Comparison of ENCODE assay signal across 9 cellular contexts in the genomic region with DNA sequence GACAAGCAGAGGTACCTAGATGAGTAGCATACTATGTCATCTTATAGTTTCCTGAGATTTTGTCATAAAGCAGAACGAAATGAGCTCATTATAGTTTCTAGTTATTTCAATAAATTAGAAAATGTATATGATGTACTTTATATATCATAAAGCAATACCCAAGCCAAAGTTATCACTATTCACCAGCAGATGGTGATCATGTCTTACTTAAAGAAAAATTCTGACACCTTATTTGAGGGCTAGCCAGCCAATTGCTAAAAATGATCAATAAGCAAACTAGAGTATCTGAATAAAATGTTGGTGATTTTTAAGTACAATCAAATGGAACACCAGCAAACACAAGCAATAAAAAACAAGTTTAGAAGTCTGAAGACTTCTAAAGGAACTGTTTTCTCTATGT. TPM values are rescaled to one million over a fixed set of nuclear protein-coding genes. Genes with fewer than 3 reads are reported as not detected.
A peak's percentile ranks its signal among the peaks of the same experiment; 100 is the strongest.
DNase-seq lines count a peak whose midpoint lies in the region; ATAC-seq and TF ChIP-seq lines count a peak whose summit lies in the region.
"Had no signal": no experiment of that assay in that cellular context is flagged by ENCODE, and none has a peak within 500 bp of the region (broad histone marks: within the 10 kb centered on the region; RNA-seq: fewer than 3 reads in every experiment).

No MANE protein-coding gene starts in this region.

- TF ChIP-seq EP300 in ovary (IDR thresholded peaks at IDR 0.05), result no peak

- DNase-seq in natural killer cell (no peak), NCI-H345 (lab: John Stamatoyannopoulos, UW) (peak; percentile 8), epithelial cell of esophagus (ENCODE audit: low read depth) (peak; percentile 27), Calu3 (no peak), retina (no peak), ovary (no peak), midbrain (lab: John Stamatoyannopoulos, UW) (no peak)
- DNase-seq in natural killer cell treated with Interleukin-12 subunit alpha and Interleukin-12 subunit beta and Interleukin-15 and Interleukin-18, amount 100 ng/mL, for 72 hours (ENCODE audit: low spot score), result no peak
- DNase-seq: activated naive CD4-positive, alpha-beta T cell treated with anti-CD3 and anti-CD28 coated beads, Interleukin-2, amount 10 ng/mL, durations not matched to agents 7 days and 5 days had no signal

- intact Hi-C loops in natural killer cell (cut with micrococcal nuclease), result loop anchor here (1.0 kb wide), 1 partner anchor 224 kb away; no protein-coding TSS in a partner anchor
- intact Hi-C loops in Calu3 (cut with micrococcal nuclease; ENCODE audit: unreplicated experiment), result loop anchor here (1.0 to 5.0 kb wide), 2 partner anchors 224 to 271 kb away; no protein-coding TSS in a partner anchor
- intact Hi-C loops in ovary (cut with DNase I), result no loop called here

- H3K4me1 ChIP-seq in ovary (ENCODE audit: insufficient read depth), result peaks cover 7% of the 10 kb centered on the region

- no peak overlapping the region for H3K27ac ChIP-seq in ovary

- H3K36me3 ChIP-seq in ovary, result no peaks in the 10 kb centered on the region

- H3K4me3 Mint-ChIP-seq in natural killer cell (no peak overlapping the region), Calu3 (ENCODE audit: low read depth, unreplicated experiment) (no peak overlapping the region)
- H3K4me3 Mint-ChIP-seq in natural killer cell treated with Interleukin-12 subunit alpha and Interleukin-12 subunit beta and Interleukin-15 and Interleukin-18, amount 100 ng/mL, for 72 hours, result no peak overlapping the region
- H3K4me3 Mint-ChIP-seq: activated naive CD4-positive, alpha-beta T cell treated with anti-CD3 and anti-CD28 coated beads, Interleukin-2, amount 10 ng/mL, durations not matched to agents 7 days and 5 days had no signal

- no peaks in the 10 kb centered on the region for H3K9me3 Mint-ChIP-seq in natural killer cell
- H3K9me3 Mint-ChIP-seq in natural killer cell treated with Interleukin-12 subunit alpha and Interleukin-12 subunit beta and Interleukin-15 and Interleukin-18, amount 100 ng/mL, for 72 hours, result no peaks in the 10 kb centered on the region
- no peaks in the 10 kb centered on the region for H3K9me3 Mint-ChIP-seq in Calu3 (ENCODE audit: low read depth, unreplicated experiment)
- H3K9me3 Mint-ChIP-seq: activated naive CD4-positive, alpha-beta T cell treated with anti-CD3 and anti-CD28 coated beads, Interleukin-2, amount 10 ng/mL, durations not matched to agents 7 days and 5 days had no signal

- H3K27ac Mint-ChIP-seq in natural killer cell (peak overlapping the region in 1 of 2 donors; percentile 65), Calu3 (ENCODE audit: unreplicated experiment) (no peak overlapping the region)
- H3K27ac Mint-ChIP-seq in natural killer cell treated with Interleukin-12 subunit alpha and Interleukin-12 subunit beta and Interleukin-15 and Interleukin-18, amount 100 ng/mL, for 72 hours, result no peak overlapping the region
- H3K27ac Mint-ChIP-seq: activated naive CD4-positive, alpha-beta T cell treated with anti-CD3 and anti-CD28 coated beads, Interleukin-2, amount 10 ng/mL, durations not matched to agents 7 days and 5 days had no signal

- no peak overlapping the region for H3K4me3 ChIP-seq in epithelial cell of esophagus (ENCODE audit: low read length)
- H3K4me3 ChIP-seq in ovary, result no peak overlapping the region

- H3K4me1 Mint-ChIP-seq in natural killer cell (peaks cover 47 to 50% of the 10 kb centered on the region in 2 donors), Calu3 (ENCODE audit: low read depth, unreplicated experiment) (peaks cover 1% of the 10 kb centered on the region)
- H3K4me1 Mint-ChIP-seq in natural killer cell treated with Interleukin-12 subunit alpha and Interleukin-12 subunit beta and Interleukin-15 and Interleukin-18, amount 100 ng/mL, for 72 hours (ENCODE audit: low read depth in 2 of 2), result peaks cover 22 to 25% of the 10 kb centered on the region in 2 donors

- no peaks in the 10 kb centered on the region for H3K9me3 ChIP-seq in ovary

- H3K27me3 Mint-ChIP-seq in natural killer cell (ENCODE audit: low read depth in 2 of 2), result no peaks in the 10 kb centered on the region
- no peaks in the 10 kb centered on the region for H3K27me3 Mint-ChIP-seq in natural killer cell treated with Interleukin-12 subunit alpha and Interleukin-12 subunit beta and Interleukin-15 and Interleukin-18, amount 100 ng/mL, for 72 hours
- no peaks in the 10 kb centered on the region for H3K27me3 Mint-ChIP-seq in Calu3 (ENCODE audit: unreplicated experiment)
- H3K27me3 Mint-ChIP-seq: activated naive CD4-positive, alpha-beta T cell treated with anti-CD3 and anti-CD28 coated beads, Interleukin-2, amount 10 ng/mL, durations not matched to agents 7 days and 5 days had no signal

- WGBS in ovary, 3 donors, result 87 to 89% (median 88%) methylated on average over 1 of the region's 1 CpG

- CTCF ChIA-PET in Calu3 (lab: Charles Lee), result interaction anchor here (1.3 kb wide), 1 partner anchor 218 kb away, joined by 7 read pairs; a partner anchor contains a TSS

- no peaks in the 10 kb centered on the region for H3K27me3 ChIP-seq in ovary

- no peak for ATAC-seq in natural killer cell
- ATAC-seq in natural killer cell treated with Interleukin-12 subunit alpha and Interleukin-12 subunit beta and Interleukin-15 and Interleukin-18, amount 100 ng/mL, for 72 hours, result no peak

- no TSS peak for BruUV-seq in Calu3 (replicated peaks; lab: Mats Ljungman, UMichigan)

- H3K36me3 Mint-ChIP-seq in natural killer cell (no peaks in the 10 kb centered on the region), Calu3 (ENCODE audit: insufficient read depth, unreplicated experiment) (no peaks in the 10 kb centered on the region)
- no peaks in the 10 kb centered on the region for H3K36me3 Mint-ChIP-seq in natural killer cell treated with Interleukin-12 subunit alpha and Interleukin-12 subunit beta and Interleukin-15 and Interleukin-18, amount 100 ng/mL, for 72 hours
- H3K36me3 Mint-ChIP-seq: activated naive CD4-positive, alpha-beta T cell treated with anti-CD3 and anti-CD28 coated beads, Interleukin-2, amount 10 ng/mL, durations not matched to agents 7 days and 5 days had no signal

- TF ChIP-seq CTCF in natural killer cell (IDR thresholded peaks at IDR 0.05) (peak; percentile 53), epithelial cell of esophagus (IDR thresholded peaks at IDR 0.05; ENCODE audit: insufficient read depth, low read depth, low read length, missing control alignments) (peak; percentile 33), Calu3 (IDR thresholded peaks at IDR 0.05; ENCODE audit: unreplicated experiment) (no peak), ovary (IDR thresholded peaks at IDR 0.05) (no peak)

- TF ChIP-seq POLR2A in ovary (IDR thresholded peaks at IDR 0.05), result no peak

RNA-seq across cellular contexts. Expression of a gene that starts 44.1 kb away (rescaled TPM):
- total RNA-seq in natural killer cell, result 100 to 1,000 TPM in 2 of 3 donors, 10 to 100 TPM in 1; 87.3 to 119 (median 110) TPM
- 10 to 100 TPM; 59.9 to 68.5 TPM for total RNA-seq in natural killer cell treated with Interleukin-12 subunit alpha and Interleukin-12 subunit beta and Interleukin-15 and Interleukin-18, amount 100 ng/mL, for 72 hours
- total RNA-seq in Calu3 (2022), result 68.5 and 76.4 TPM in 2 replicates
- 10 to 100 TPM; 63.3 to 89.2 (median 76.6) TPM for total RNA-seq in ovary
- polyA plus RNA-seq in ovary, result 10 to 100 TPM; 14.8 to 37.5 TPM

RNA-seq across cellular contexts. Expression of a gene that starts 44.5 kb away (rescaled TPM):
- total RNA-seq in natural killer cell (1 to 10 TPM; 4.8 to 5.7 (median 5.4) TPM), Calu3 (2022) (11.7 and 12.9 TPM in 2 replicates), ovary (10 to 100 TPM; 21.8 to 50.7 (median 38.9) TPM)
- 1 to 10 TPM; 1.7 to 4.9 TPM for total RNA-seq in natural killer cell treated with Interleukin-12 subunit alpha and Interleukin-12 subunit beta and Interleukin-15 and Interleukin-18, amount 100 ng/mL, for 72 hours
- 10 to 100 TPM; 77.2 to 77.6 TPM for polyA plus RNA-seq in ovary

Comparison
In these comparisons a context has a peak if more than half of its experiments do, and no peak if none do; other contexts are left out.
1. DNase-seq: peak in NCI-H345 (single experiment) and epithelial cell of esophagus (single experiment); none in natural killer cell (single experiment), natural killer cell treated with Interleukin-12 subunit alpha and Interleukin-12 subunit beta and Interleukin-15 and Interleukin-18, amount 100 ng/mL, for 72 hours (single experiment), Calu3 (single experiment), retina (single experiment), ovary (0 of 5) and midbrain (single experiment).
2. CTCF ChIP-seq: peak in natural killer cell (single experiment) and epithelial cell of esophagus (single experiment); none in Calu3 (single experiment) and ovary (0 of 3).
3. intact Hi-C loops: an anchor here in natural killer cell (1.0 kb wide) and Calu3 (1.0 to 5.0 kb wide); none called in ovary.